ENCODE assay signal across 22 cellular contexts in the genomic region with DNA sequence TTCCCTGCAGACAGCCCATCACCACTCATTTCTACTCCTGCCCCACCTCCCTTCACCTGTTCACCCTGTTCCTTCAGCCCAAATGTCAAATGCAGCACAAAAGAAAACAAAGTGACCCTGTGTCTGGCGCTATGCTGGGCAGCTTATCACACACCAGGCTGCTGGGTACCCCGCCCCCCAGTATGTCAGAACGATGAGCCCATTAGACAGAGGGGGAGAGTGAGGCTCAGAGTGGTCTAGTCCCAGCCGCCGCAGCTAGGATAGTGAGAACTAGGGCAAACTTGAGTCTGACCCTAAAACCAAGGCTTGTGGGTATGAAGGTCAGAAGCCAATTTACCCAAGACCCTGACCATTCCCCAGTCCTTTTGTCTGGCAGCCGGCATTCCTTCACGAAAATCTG. TPM values are rescaled to one million over a fixed set of nuclear protein-coding genes. Genes with fewer than 3 reads are reported as not detected.
DNase-seq lines count a peak whose midpoint lies in the region; ATAC-seq, FAIRE-seq and TF ChIP-seq lines count a peak whose summit lies in the region.
"Had no signal": no experiment of that assay in that cellular context is flagged by ENCODE, and none has a peak within 500 bp of the region (broad histone marks: within the 10 kb centered on the region; RNA-seq: fewer than 3 reads in every experiment).

No MANE protein-coding gene starts in this region.

- TF ChIP-seq POLR2A in H1 (IDR thresholded peaks at IDR 0.05; ENCODE audit: control extremely low read depth in 1 of 2, low read depth in 2 of 2, low read length in 2 of 2), result no peak

- TF ChIP-seq EP300 in H1 (IDR thresholded peaks at IDR 0.05; ENCODE audit: borderline replicate concordance in 1 of 2, low read depth in 2 of 2, low read length in 2 of 2), result no peak

- CTCF ChIA-PET in activated CD4-positive, alpha-beta T cell treated with anti-CD3 and anti-CD28 coated beads for 36 hours (lab: Charles Lee), result interaction anchor here (1.5 to 1.9 kb wide), 4 partner anchors 40 to 311 kb away, joined by 3 to 11 read pairs (median 4); no protein-coding TSS in a partner anchor
- CTCF ChIA-PET in H1 (lab: Charles Lee; ENCODE audit: partially characterized antibody), result interaction anchor here (1.0 to 1.4 kb wide), 2 partner anchors 93 to 140 kb away, joined by 3 read pairs; no protein-coding TSS in a partner anchor

- no peaks in the 10 kb centered on the region for H3K27me3 Mint-ChIP-seq in activated CD4-positive, alpha-beta T cell treated with anti-CD3 and anti-CD28 coated beads for 36 hours

- H4K8ac ChIP-seq in H1 (ENCODE audit: extremely low read depth, insufficient read depth, low read length), result no peak overlapping the region

- H2BK20ac ChIP-seq in H1 (ENCODE audit: low read length), result no peak overlapping the region

- POLR2A ChIA-PET in activated CD4-positive, alpha-beta T cell treated with anti-CD3 and anti-CD28 coated beads for 36 hours (lab: Charles Lee), result no interaction called here
- POLR2A ChIA-PET in H1 (lab: Charles Lee; ENCODE audit: partially characterized antibody), result interaction anchor here (0.9 kb wide), 1 partner anchor 14 kb away, joined by 3 read pairs; no protein-coding TSS in a partner anchor

- no peak overlapping the region; the same call in 1 of the 2 replicates for H2BK12ac ChIP-seq in H1 (ENCODE audit: low read depth, low read length)

- H4K5ac ChIP-seq in H1 (ENCODE audit: insufficient read length, low read depth, low read length), result no peak overlapping the region

- H2BK120ac ChIP-seq in H1 (replicated peaks; ENCODE audit: low read depth, low read length), result no peak overlapping the region

- H3K56ac ChIP-seq in H1 (replicated peaks; ENCODE audit: insufficient read length, low read depth, low read length), result no peak overlapping the region

- no peaks in the 10 kb centered on the region for H3K36me3 Mint-ChIP-seq in activated CD4-positive, alpha-beta T cell treated with anti-CD3 and anti-CD28 coated beads for 36 hours (ENCODE audit: low read depth)
- H3K36me3 Mint-ChIP-seq: CD14-positive monocyte; CD8-positive, alpha-beta T cell had no signal

- H3K4me1 ChIP-seq in heart right ventricle, result peaks cover 0 to 7% (median 0%) of the 10 kb centered on the region in 9 donors
- 0 out of 7 replicates have a peak, but pooled peaks cover 0 to 5% (median 0%) of the 10 kb centered on the region in 4 experiments for H3K4me1 ChIP-seq in H1 (replicated peaks in 1 of 4; ENCODE audit: control insufficient read depth in 3 of 4, insufficient read depth in 4 of 4, low read length in 3 of 4)

- ATAC-seq in activated CD4-positive, alpha-beta T cell treated with anti-CD3 and anti-CD28 coated beads for 36 hours, result no peak
- ATAC-seq in left ventricle myocardium superior, result peak; percentile 10
- ATAC-seq in heart right ventricle, result no peak
- ATAC-seq in HG03139 (IDR thresholded peaks at IDR 0.05; ENCODE audit: unreplicated experiment), result no peak
- ATAC-seq: CD8-positive, alpha-beta T cell had no signal

- H2BK15ac ChIP-seq in H1 (ENCODE audit: low read length), result no peak overlapping the region

- H3K4me3 ChIP-seq in heart right ventricle, result no peak overlapping the region
- H3K4me3 ChIP-seq in H1 (ENCODE audit: extremely low read depth in 1 of 4, insufficient read depth in 2 of 4, low read depth in 3 of 4, low read length in 4 of 4), result no peak overlapping the region
- H3K4me3 ChIP-seq: GM23248 had no signal

- H3K23me2 ChIP-seq in H1 (ENCODE audit: low read depth, low read length), result no peaks in the 10 kb centered on the region; the same call in 1 of the 2 replicates

- H3K27me3 ChIP-seq in heart right ventricle, result no peaks in the 10 kb centered on the region
- no peaks in the 10 kb centered on the region; a peak in 1 of 7 replicates for H3K27me3 ChIP-seq in H1 (replicated peaks in 1 of 4; ENCODE audit: control insufficient read depth in 3 of 4, extremely low read depth in 1 of 4, insufficient read depth in 3 of 4, low read length in 3 of 4)

- no peak for TF ChIP-seq RAD21 in H1 (IDR thresholded peaks at IDR 0.05 in 1 of 2, conservative IDR thresholded peaks at IDR 0.05 in 1 of 2; ENCODE audit: low read depth in 2 of 2, low read length in 2 of 2)

- H3K9ac ChIP-seq in H1 (replicated peaks in 1 of 4; ENCODE audit: extremely low read depth in 1 of 4, low read depth in 3 of 4, low read length in 3 of 4), result no peak overlapping the region
- H3K9ac ChIP-seq: GM23248 had no signal

- no peak overlapping the region for H3K18ac ChIP-seq in H1 (ENCODE audit: extremely low read depth, low read length)

- TF ChIP-seq CTCF in heart right ventricle (IDR thresholded peaks at IDR 0.05) (no peak), H1 (IDR thresholded peaks at IDR 0.05; ENCODE audit: control extremely low read depth in 1 of 3, insufficient read depth in 1 of 3, low read depth in 1 of 3, low read length in 3 of 3) (no peak)

- H3K36me3 ChIP-seq in heart right ventricle (no peaks in the 10 kb centered on the region), H1 (ENCODE audit: control insufficient read depth in 2 of 4, insufficient read depth in 4 of 4, low read length in 3 of 4) (no peaks in the 10 kb centered on the region)

- no peak overlapping the region for H2BK5ac ChIP-seq in H1 (ENCODE audit: low read depth, low read length)

- peak overlapping the region; percentile 90 for H3K27ac Mint-ChIP-seq in activated CD4-positive, alpha-beta T cell treated with anti-CD3 and anti-CD28 coated beads for 36 hours
- H3K27ac Mint-ChIP-seq: CD8-positive, alpha-beta T cell; H9 had no signal

- peaks cover 27% of the 10 kb centered on the region for H3K4me1 Mint-ChIP-seq in activated CD4-positive, alpha-beta T cell treated with anti-CD3 and anti-CD28 coated beads for 36 hours

- H4K91ac ChIP-seq in H1 (replicated peaks; ENCODE audit: insufficient read length, low read length), result no peak overlapping the region

- no peak for DNase-seq in activated CD4-positive, alpha-beta T cell treated with anti-CD3 and anti-CD28 coated beads for 36 hours
- DNase-seq in activated CD4-positive, alpha-beta T cell treated with anti-CD3 and anti-CD28 coated beads, Interleukin-2, amount 50 U/mL, for 1 hour, result no peak
- DNase-seq in left ventricle myocardium superior (no peak), heart right ventricle (no peak), H1 (ENCODE audit: low read depth in 1 of 2, low spot score in 2 of 2) (no peak), H4 (ENCODE audit: low spot score) (no peak)
- DNase-seq: CD8-positive, alpha-beta T cell; COR-L47; DMS153; DMS79 treated with DMSO at 0.1 percent for 48 hours; EL; GM23248; H9 had no signal

- no peak overlapping the region for H3K14ac ChIP-seq in H1 (ENCODE audit: insufficient read length)

- no peak overlapping the region for H2AK5ac ChIP-seq in H1 (ENCODE audit: low read depth, low read length)

- no peak overlapping the region for H3K4me3 Mint-ChIP-seq in activated CD4-positive, alpha-beta T cell treated with anti-CD3 and anti-CD28 coated beads for 36 hours
- H3K4me3 Mint-ChIP-seq: CD8-positive, alpha-beta T cell; H9 had no signal

- no peaks in the 10 kb centered on the region for H4K20me1 ChIP-seq in H1 (replicated peaks in 1 of 2; ENCODE audit: control insufficient read depth in 1 of 2, insufficient read depth in 2 of 2, low read length in 2 of 2)

- no peak overlapping the region for H3K23ac ChIP-seq in H1 (ENCODE audit: insufficient read length)

- no peak overlapping the region for H3K4ac ChIP-seq in H1 (replicated peaks; ENCODE audit: insufficient read length, low read depth, low read length)

- H3K4me2 ChIP-seq in H1 (ENCODE audit: insufficient read depth in 1 of 2, low read depth in 2 of 2, low read length in 2 of 2), result no peak overlapping the region

- 79 to 82% methylated on average over 7 of the region's 7 CpGs for WGBS in heart right ventricle, 2 donors
- 89% methylated on average over 7 of the region's 7 CpGs; no CpG with 5 or more reads in 1 of the 2 experiments for WGBS in H1 (ENCODE audit: extremely low coverage in 1 of 2, insufficient coverage in 1 of 2, insufficient read length in 1 of 2, insufficient replicate concordance in 2 of 2, low coverage in 1 of 2, low lambda C conversion rate in 2 of 2, missing lambda C conversion rate in 1 of 2), 2 experiments

- H3K79me2 ChIP-seq in H1 (ENCODE audit: control insufficient read depth in 1 of 2, insufficient read depth in 2 of 2, low read length in 2 of 2), result no peaks in the 10 kb centered on the region

- no peak for FAIRE-seq in H1 (lab: Jason Lieb, UNC)
- FAIRE-seq: D721Med, G401.6, GM12891 had no signal

- no peaks in the 10 kb centered on the region for H3K9me3 Mint-ChIP-seq in activated CD4-positive, alpha-beta T cell treated with anti-CD3 and anti-CD28 coated beads for 36 hours (ENCODE audit: low read depth)
- H3K9me3 Mint-ChIP-seq: CD8-positive, alpha-beta T cell; H9 had no signal

- H3K9me3 ChIP-seq in heart right ventricle (no peaks in the 10 kb centered on the region), H1 (ENCODE audit: insufficient read depth in 2 of 2, low read depth in 1 of 2, low read length in 1 of 2) (no peaks in the 10 kb centered on the region)

- intact Hi-C loops in activated CD4-positive, alpha-beta T cell treated with anti-CD3 and anti-CD28 coated beads for 36 hours (cut with DNase I, micrococcal nuclease), result loop anchor here in 1 of 2 experiments (2.0 kb wide), 1 partner anchor 32 kb away; no protein-coding TSS in a partner anchor
- intact Hi-C loops in left ventricle myocardium superior (cut with micrococcal nuclease) (no loop called here), heart right ventricle (cut with DNase I) (loop anchor here in 1 of 10 donors (10.0 kb wide), 1 partner anchor 90 kb away; no protein-coding TSS in a partner anchor)

- H3K27ac ChIP-seq in heart right ventricle (no peak overlapping the region), H1 (ENCODE audit: low read depth, low read length) (no peak overlapping the region)
- H3K27ac ChIP-seq: 22Rv1, GM23248 had no signal

- no peaks in the 10 kb centered on the region for H3K79me1 ChIP-seq in H1 (ENCODE audit: low read depth, low read length)

- H2AFZ ChIP-seq in H1 (ENCODE audit: low read length), result no peak overlapping the region
- H2AFZ ChIP-seq: GM23248 had no signal

RNA-seq across cellular contexts. Expression of a gene that starts 4.0 kb away (rescaled TPM):
- not detected for total RNA-seq in activated CD4-positive, alpha-beta T cell treated with anti-CD3 and anti-CD28 coated beads for 36 hours
- total RNA-seq in left ventricle myocardium superior (not detected), heart right ventricle (not detected)
- polyA plus RNA-seq in heart right ventricle (not detected), H1 (2011; rRNA removed) (not detected in 2 replicates)
- not detected in 2 replicates for total RNA-seq in H1 (2021; fragmentation: NEBNext Ultra II Directional; extraction: Animal tissue kit (Norgen Biotek cat#: 25700))
- not detected for polyA plus RNA-seq in H1 (2011; cell fraction: cytosol; rRNA removed)
- polyA plus RNA-seq in H1 (2011; cell fraction: nucleus; rRNA removed), result not detected
- not detected in 4 replicates for polyA plus RNA-seq in H1 (2012, experiment 1 of 2)
- polyA plus RNA-seq in H1 (2012, experiment 2 of 2), result not detected
- not detected for polyA plus RNA-seq in H1 (2013, experiment 1 of 2)
- polyA plus RNA-seq in H1 (2013, experiment 2 of 2), result not detected
- polyA minus RNA-seq in H1 (2011; rRNA and poly(A)+ RNA removed), result not detected in 2 replicates
- polyA minus RNA-seq in H1 (2011; cell fraction: cytosol; rRNA and poly(A)+ RNA removed), result not detected
- not detected for polyA minus RNA-seq in H1 (2011; cell fraction: nucleus; rRNA and poly(A)+ RNA removed)
- total RNA-seq in H4 (2014; rRNA removed; shearing (Covaris generic)), result not detected in 2 replicates
- total RNA-seq: A673; CD8-positive, alpha-beta T cell; GM23248; H9; HT-29 had no signal
- polyA plus RNA-seq: BJ, CD14-positive monocyte, GM23248 had no signal

RNA-seq across cellular contexts. Expression of a gene that starts 8.3 kb away (rescaled TPM):
- not detected for total RNA-seq in activated CD4-positive, alpha-beta T cell treated with anti-CD3 and anti-CD28 coated beads for 36 hours
- total RNA-seq in left ventricle myocardium superior (not detected), heart right ventricle (not detected)
- polyA plus RNA-seq in heart right ventricle (not detected), H1 (2011; rRNA removed) (not detected in 2 replicates)
- not detected in 2 replicates for total RNA-seq in H1 (2021; fragmentation: NEBNext Ultra II Directional; extraction: Animal tissue kit (Norgen Biotek cat#: 25700))
- not detected for polyA plus RNA-seq in H1 (2011; cell fraction: cytosol; rRNA removed)
- polyA plus RNA-seq in H1 (2011; cell fraction: nucleus; rRNA removed), result not detected
- polyA plus RNA-seq in H1 (2012, experiment 1 of 2), result not detected in 4 replicates
- polyA plus RNA-seq in H1 (2012, experiment 2 of 2), result not detected
- polyA plus RNA-seq in H1 (2013, experiment 1 of 2), result not detected
- polyA plus RNA-seq in H1 (2013, experiment 2 of 2), result not detected
- polyA minus RNA-seq in H1 (2011; rRNA and poly(A)+ RNA removed), result not detected in 2 replicates
- polyA minus RNA-seq in H1 (2011; cell fraction: cytosol; rRNA and poly(A)+ RNA removed), result not detected
- polyA minus RNA-seq in H1 (2011; cell fraction: nucleus; rRNA and poly(A)+ RNA removed), result not detected
- not detected in 2 replicates for total RNA-seq in H4 (2014; rRNA removed; shearing (Covaris generic))
- total RNA-seq: A673; CD8-positive, alpha-beta T cell; GM23248; H9; HT-29 had no signal
- polyA plus RNA-seq: BJ, CD14-positive monocyte, GM23248 had no signal

RNA-seq across cellular contexts. Expression of a gene that starts 9.1 kb away (rescaled TPM):
- 100 to 1,000 TPM in 1 of 2 experiments, 10 to 100 TPM in 1; 100.0 to 103 TPM for total RNA-seq in activated CD4-positive, alpha-beta T cell treated with anti-CD3 and anti-CD28 coated beads for 36 hours
- total RNA-seq in left ventricle myocardium superior (3.8 TPM), heart right ventricle (10 to 100 TPM in 1 of 10 donors, 1 to 10 TPM in 7, under 1 TPM in 2; 0.60 to 12.2 (median 2.1) TPM)
- polyA plus RNA-seq in heart right ventricle (10 to 100 TPM in 1 of 2 donors, 1 to 10 TPM in 1; 5.8 to 10.8 TPM), H1 (2011; rRNA removed) (21.0 and 46.5 TPM in 2 replicates)
- total RNA-seq in H1 (2021; fragmentation: NEBNext Ultra II Directional; extraction: Animal tissue kit (Norgen Biotek cat#: 25700)), result 48.9 and 49.8 TPM in 2 replicates
- polyA plus RNA-seq in H1 (2011; cell fraction: cytosol; rRNA removed), result 17.0 TPM
- polyA plus RNA-seq in H1 (2011; cell fraction: nucleus; rRNA removed), result 36.0 TPM
- 9.9 to 28.9 TPM (median 25.5 TPM) in 4 replicates for polyA plus RNA-seq in H1 (2012, experiment 1 of 2)
- 20.5 TPM for polyA plus RNA-seq in H1 (2012, experiment 2 of 2)
- 83.3 TPM for polyA plus RNA-seq in H1 (2013, experiment 1 of 2)
- 90.5 TPM for polyA plus RNA-seq in H1 (2013, experiment 2 of 2)
- 1.7 and 4.1 TPM in 2 replicates for polyA minus RNA-seq in H1 (2011; rRNA and poly(A)+ RNA removed)
- polyA minus RNA-seq in H1 (2011; cell fraction: cytosol; rRNA and poly(A)+ RNA removed), result 22.5 TPM
- polyA minus RNA-seq in H1 (2011; cell fraction: nucleus; rRNA and poly(A)+ RNA removed), result 60.0 TPM
- 0.39 and 1.3 TPM in 2 replicates for total RNA-seq in H4 (2014; rRNA removed; shearing (Covaris generic))

RNA-seq across cellular contexts. Expression of a gene that starts 11.2 kb away (rescaled TPM):
- total RNA-seq in activated CD4-positive, alpha-beta T cell treated with anti-CD3 and anti-CD28 coated beads for 36 hours, result not detected
- total RNA-seq in left ventricle myocardium superior (not detected), heart right ventricle (not detected)
- polyA plus RNA-seq in heart right ventricle (not detected), H1 (2011; rRNA removed) (not detected in 2 replicates)
- not detected in 2 replicates for total RNA-seq in H1 (2021; fragmentation: NEBNext Ultra II Directional; extraction: Animal tissue kit (Norgen Biotek cat#: 25700))
- not detected for polyA plus RNA-seq in H1 (2011; cell fraction: cytosol; rRNA removed)
- not detected for polyA plus RNA-seq in H1 (2011; cell fraction: nucleus; rRNA removed)
- not detected in 4 replicates for polyA plus RNA-seq in H1 (2012, experiment 1 of 2)
- not detected for polyA plus RNA-seq in H1 (2012, experiment 2 of 2)
- polyA plus RNA-seq in H1 (2013, experiment 1 of 2), result not detected
- polyA plus RNA-seq in H1 (2013, experiment 2 of 2), result not detected
- not detected in 2 replicates for polyA minus RNA-seq in H1 (2011; rRNA and poly(A)+ RNA removed)
- polyA minus RNA-seq in H1 (2011; cell fraction: cytosol; rRNA and poly(A)+ RNA removed), result not detected
- not detected for polyA minus RNA-seq in H1 (2011; cell fraction: nucleus; rRNA and poly(A)+ RNA removed)
- total RNA-seq in H4 (2014; rRNA removed; shearing (Covaris generic)), result not detected in 2 replicates
- total RNA-seq: A673; CD8-positive, alpha-beta T cell; GM23248; H9; HT-29 had no signal
- polyA plus RNA-seq: BJ, CD14-positive monocyte, GM23248 had no signal

RNA-seq across cellular contexts. Expression of a gene that starts 16.0 kb away (rescaled TPM):
- total RNA-seq in activated CD4-positive, alpha-beta T cell treated with anti-CD3 and anti-CD28 coated beads for 36 hours, result not detected
- total RNA-seq in left ventricle myocardium superior (not detected), heart right ventricle (not detected)
- polyA plus RNA-seq in heart right ventricle (not detected), H1 (2011; rRNA removed) (0.54 TPM in 1 of 2 replicates, not detected in the other)
- 0.82 and 0.92 TPM in 2 replicates for total RNA-seq in H1 (2021; fragmentation: NEBNext Ultra II Directional; extraction: Animal tissue kit (Norgen Biotek cat#: 25700))
- 0.65 TPM for polyA plus RNA-seq in H1 (2011; cell fraction: cytosol; rRNA removed)
- polyA plus RNA-seq in H1 (2011; cell fraction: nucleus; rRNA removed), result 0.47 TPM
- 0.60 to 1.1 TPM in 2 of 4 replicates, not detected in the others for polyA plus RNA-seq in H1 (2012, experiment 1 of 2)
- not detected for polyA plus RNA-seq in H1 (2012, experiment 2 of 2)
- polyA plus RNA-seq in H1 (2013, experiment 1 of 2), result 1.3 TPM
- 0.68 TPM for polyA plus RNA-seq in H1 (2013, experiment 2 of 2)
- not detected in 2 replicates for polyA minus RNA-seq in H1 (2011; rRNA and poly(A)+ RNA removed)
- not detected for polyA minus RNA-seq in H1 (2011; cell fraction: cytosol; rRNA and poly(A)+ RNA removed)
- not detected for polyA minus RNA-seq in H1 (2011; cell fraction: nucleus; rRNA and poly(A)+ RNA removed)
- not detected in 2 replicates for total RNA-seq in H4 (2014; rRNA removed; shearing (Covaris generic))
- total RNA-seq: A673; CD8-positive, alpha-beta T cell; GM23248; H9; HT-29 had no signal
- polyA plus RNA-seq: BJ, CD14-positive monocyte, GM23248 had no signal
